In the genomic region with DNA sequence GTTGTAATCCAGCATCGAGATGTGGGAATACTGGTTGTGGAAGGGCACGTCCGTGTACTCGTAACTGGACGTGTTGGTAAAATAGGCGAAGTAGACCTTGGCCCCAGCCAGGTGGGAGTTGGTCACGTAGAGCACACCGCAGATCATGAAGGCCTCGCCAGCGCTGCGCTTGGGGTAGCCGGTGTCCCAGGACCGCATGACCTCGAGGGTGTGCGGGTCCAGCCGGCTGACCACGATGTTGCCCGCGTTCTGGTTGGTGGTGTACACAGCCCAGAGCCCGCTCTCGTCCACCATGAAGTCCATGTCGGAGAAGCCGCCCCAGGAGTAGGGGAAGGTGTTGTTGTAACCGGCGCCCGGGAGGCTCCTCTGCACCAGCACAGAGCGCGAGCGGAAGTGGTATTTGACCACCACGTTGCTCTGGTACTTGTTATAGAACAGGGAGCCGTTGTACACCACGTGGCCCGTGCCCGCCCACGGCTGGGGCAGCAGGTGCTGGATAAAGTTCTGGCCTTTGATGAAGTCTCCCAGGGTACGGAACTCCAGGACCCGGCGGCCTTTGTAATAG, we compare ENCODE assay signal across 1 cellular context.
TF ChIP-seq lines count a peak whose summit lies in the region.

No MANE protein-coding gene starts in this region.

TF ChIP-seq in HCT116, 20 proteins besides CTCF, POLR2A, EP300 and RAD21:
- TF ChIP-seq TCF7L2 (IDR thresholded peaks at IDR 0.05; ENCODE audit: borderline replicate concordance, extremely low read depth, insufficient read depth, insufficient read length) (no peak), ZNF274 (IDR thresholded peaks at IDR 0.05; ENCODE audit: low read depth, low read length) (no peak), CBX3 (IDR thresholded peaks at IDR 0.05; ENCODE audit: low read depth) (no peak), SP1 (IDR thresholded peaks at IDR 0.05; ENCODE audit: low read depth) (no peak), ELF1 (IDR thresholded peaks at IDR 0.05; ENCODE audit: borderline replicate concordance, low read depth) (no peak), JUND (IDR thresholded peaks at IDR 0.05) (no peak), FOSL1 (IDR thresholded peaks at IDR 0.05; ENCODE audit: low read depth) (no peak), EGR1 (IDR thresholded peaks at IDR 0.05; ENCODE audit: low read depth) (no peak)
- TF ChIP-seq, protein P1, sequence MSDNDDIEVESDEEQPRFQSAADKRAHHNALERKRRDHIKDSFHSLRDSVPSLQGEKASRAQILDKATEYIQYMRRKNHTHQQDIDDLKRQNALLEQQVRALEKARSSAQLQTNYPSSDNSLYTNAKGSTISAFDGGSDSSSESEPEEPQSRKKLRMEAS (IDR thresholded peaks at IDR 0.05) = no peak
- TF ChIP-seq, protein P2, sequence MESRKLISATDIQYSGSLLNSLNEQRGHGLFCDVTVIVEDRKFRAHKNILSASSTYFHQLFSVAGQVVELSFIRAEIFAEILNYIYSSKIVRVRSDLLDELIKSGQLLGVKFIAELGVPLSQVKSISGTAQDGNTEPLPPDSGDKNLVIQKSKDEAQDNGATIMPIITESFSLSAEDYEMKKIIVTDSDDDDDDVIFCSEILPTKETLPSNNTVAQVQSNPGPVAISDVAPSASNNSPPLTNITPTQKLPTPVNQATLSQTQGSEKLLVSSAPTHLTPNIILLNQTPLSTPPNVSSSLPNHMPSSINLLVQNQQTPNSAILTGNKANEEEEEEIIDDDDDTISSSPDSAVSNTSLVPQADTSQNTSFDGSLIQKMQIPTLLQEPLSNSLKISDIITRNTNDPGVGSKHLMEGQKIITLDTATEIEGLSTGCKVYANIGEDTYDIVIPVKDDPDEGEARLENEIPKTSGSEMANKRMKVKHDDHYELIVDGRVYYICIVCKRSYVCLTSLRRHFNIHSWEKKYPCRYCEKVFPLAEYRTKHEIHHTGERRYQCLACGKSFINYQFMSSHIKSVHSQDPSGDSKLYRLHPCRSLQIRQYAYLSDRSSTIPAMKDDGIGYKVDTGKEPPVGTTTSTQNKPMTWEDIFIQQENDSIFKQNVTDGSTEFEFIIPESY (IDR thresholded peaks at IDR 0.05; ENCODE audit: extremely low read depth, insufficient replicate concordance, low read length) = no peak
